15 cellular contexts compared by ENCODE assay signal in the genomic region with DNA sequence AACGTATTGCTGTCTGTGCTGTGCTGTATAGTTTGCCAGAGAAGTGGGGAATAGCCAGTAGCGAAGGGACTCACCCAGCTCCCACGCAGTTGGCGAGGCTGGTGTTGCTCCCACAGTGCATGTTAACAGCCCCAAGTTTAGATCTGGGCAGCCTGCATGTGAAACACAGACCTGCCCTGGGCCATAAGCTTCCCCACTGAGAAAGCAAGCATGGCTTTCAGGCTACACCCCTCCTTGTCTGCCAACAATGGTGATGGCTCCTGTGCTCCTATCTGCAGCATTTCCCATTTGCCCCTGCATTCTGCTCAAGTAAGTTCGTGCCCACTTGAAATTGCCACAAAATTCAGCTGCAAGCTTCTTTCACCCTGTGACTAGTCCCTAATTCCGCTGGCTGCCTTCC. TPM values are rescaled to one million over a fixed set of nuclear protein-coding genes. Genes with fewer than 3 reads are reported as not detected.
DNase-seq lines count a peak whose midpoint lies in the region; ATAC-seq and TF ChIP-seq lines count a peak whose summit lies in the region.
"Had no signal": no experiment of that assay in that cellular context is flagged by ENCODE, and none has a peak within 500 bp of the region (broad histone marks: within the 10 kb centered on the region; RNA-seq: fewer than 3 reads in every experiment).

No MANE protein-coding gene starts in this region.

- no peak overlapping the region for H2BK20ac ChIP-seq in H9 (ENCODE audit: low read depth, low read length, poor library complexity, severe bottlenecking)

- no peaks in the 10 kb centered on the region for H3K79me2 ChIP-seq in H9 (ENCODE audit: insufficient read depth, low read length)

- H4K8ac ChIP-seq in H9 (replicated peaks; ENCODE audit: insufficient read length, low read depth, low read length) = no peak overlapping the region

- H3K36me3 Mint-ChIP-seq in H9 (ENCODE audit: insufficient read depth in 1 of 3, low read depth in 3 of 3) (peaks cover 7% of the 10 kb centered on the region in 3 experiments; a peak in 5 of 7 replicates), nephron progenitor cell (ENCODE audit: low read depth) (peaks cover 83% of the 10 kb centered on the region)

- peaks cover 14% of the 10 kb centered on the region in 2 experiments for H3K4me1 Mint-ChIP-seq in H9
- H3K4me1 Mint-ChIP-seq in nephron progenitor cell = no peaks in the 10 kb centered on the region
- H3K4me1 Mint-ChIP-seq: CD14-positive monocyte had no signal

- no peak overlapping the region for H2BK12ac ChIP-seq in H9 (ENCODE audit: insufficient read length, low read depth, low read length)

- H3K27me3 Mint-ChIP-seq in H9 (ENCODE audit: low read depth) (no peaks in the 10 kb centered on the region), nephron progenitor cell (ENCODE audit: low read depth, poor library complexity) (no peaks in the 10 kb centered on the region)
- H3K27me3 Mint-ChIP-seq: CD8-positive, alpha-beta memory T cell had no signal

- H4K20me1 ChIP-seq in BLaER1 (0 out of 2 replicates have a peak, but pooled peaks cover 12% of the 10 kb centered on the region), H9 (ENCODE audit: control insufficient read depth, insufficient read depth, insufficient read length) (no peaks in the 10 kb centered on the region)

- DNase-seq in H9 (peak; percentile 22), nephron progenitor cell (no peak), upper lobe of right lung (peak; percentile 17), cerebellar nuclear complex (lab: John Stamatoyannopoulos, UW) (no peak), KG1 (lab: John Stamatoyannopoulos, UW) (no peak), medulla oblongata (ENCODE audit: extremely low spot score) (no peak)
- DNase-seq: Caco-2; CD8-positive, alpha-beta memory T cell; DND-41; GF-D8 had no signal

- no peak overlapping the region for H3K18ac ChIP-seq in H9 (ENCODE audit: insufficient read length, low read depth, low read length)

- H2BK15ac ChIP-seq in H9 (ENCODE audit: low read depth, low read length) = no peak overlapping the region

- peaks cover 28% of the 10 kb centered on the region for H3K4me1 ChIP-seq in BLaER1
- no peaks in the 10 kb centered on the region for H3K4me1 ChIP-seq in H9 (ENCODE audit: insufficient read depth, low read length)
- no peaks in the 10 kb centered on the region for H3K4me1 ChIP-seq in upper lobe of right lung
- H3K4me1 ChIP-seq: A549, BE2C had no signal

- ATAC-seq in upper lobe of right lung = no peak
- ATAC-seq: A549, HepG2 had no signal

- H3K9me3 Mint-ChIP-seq in H9 (peaks cover 2 to 4% of the 10 kb centered on the region in 2 experiments; a peak in 2 of 5 replicates), nephron progenitor cell (peaks cover 5% of the 10 kb centered on the region)

- no peaks in the 10 kb centered on the region for H3K79me1 ChIP-seq in H9 (ENCODE audit: insufficient read depth, low read depth, low read length, poor library complexity, severe bottlenecking)

- WGBS in H9 (ENCODE audit: extremely low coverage, insufficient read length, low lambda C conversion rate) = no CpG with 5 or more reads among the region's 6 CpGs

- H3K9ac ChIP-seq in BLaER1 (no peak overlapping the region), H9 (ENCODE audit: extremely low read depth, insufficient read length, low read length) (no peak overlapping the region)

- H3K27me3 ChIP-seq in BLaER1 (no peaks in the 10 kb centered on the region), H9 (ENCODE audit: insufficient read depth, low read length) (no peaks in the 10 kb centered on the region), upper lobe of right lung (no peaks in the 10 kb centered on the region)
- H3K27me3 ChIP-seq: BE2C had no signal

- no peak overlapping the region for H3K56ac ChIP-seq in H9 (ENCODE audit: insufficient read length, low read depth, low read length)

- H3T11ph ChIP-seq in H9 (ENCODE audit: low read length) = no peak overlapping the region

- no peak overlapping the region for H3K23ac ChIP-seq in H9 (ENCODE audit: insufficient read length, low read depth, low read length)

- H3K4me3 ChIP-seq in BLaER1 (no peak overlapping the region), upper lobe of right lung (no peak overlapping the region)
- H3K4me3 ChIP-seq: A549 had no signal

- H3K27ac Mint-ChIP-seq in H9 (peak overlapping the region in 2 of 3 experiments; percentile 39 to 55; a peak in 2 of 7 replicates), nephron progenitor cell (peak overlapping the region; percentile 70)

- no peak overlapping the region for H2BK5ac ChIP-seq in H9 (ENCODE audit: insufficient read length, low read length)

- intact Hi-C loops in upper lobe of right lung (cut with DNase I) = no loop called here

- H3K4me3 Mint-ChIP-seq in H9 (no peak overlapping the region), nephron progenitor cell (no peak overlapping the region)
- H3K4me3 Mint-ChIP-seq: CD14-positive monocyte; CD8-positive, alpha-beta memory T cell had no signal

- H3K23me2 ChIP-seq in H9 (ENCODE audit: insufficient read length, low read depth, low read length, poor library complexity, severe bottlenecking) = no peaks in the 10 kb centered on the region

- H2AK5ac ChIP-seq in H9 (ENCODE audit: insufficient read length, low read length) = no peak overlapping the region

- no peak overlapping the region for H2AFZ ChIP-seq in H9 (ENCODE audit: low read length)

- no peak overlapping the region for H2BK120ac ChIP-seq in H9 (ENCODE audit: low read depth, low read length, poor library complexity, severe bottlenecking)

- no peak for TF ChIP-seq CTCF in H9 (conservative IDR thresholded peaks at IDR 0.05)
- TF ChIP-seq CTCF in nephron progenitor cell (IDR thresholded peaks at IDR 0.05) = no peak
- TF ChIP-seq CTCF in upper lobe of right lung (IDR thresholded peaks at IDR 0.05) = no peak

- H4K91ac ChIP-seq in H9 (ENCODE audit: insufficient read length, low read depth, low read length) = no peak overlapping the region

- H3K36me3 ChIP-seq in BLaER1 (peaks cover 82% of the 10 kb centered on the region), upper lobe of right lung (no peaks in the 10 kb centered on the region)

- H3K9me3 ChIP-seq in BLaER1 = peaks cover 18% of the 10 kb centered on the region
- no peaks in the 10 kb centered on the region for H3K9me3 ChIP-seq in H9 (ENCODE audit: control insufficient read depth, low read depth, low read length)
- H3K9me3 ChIP-seq in upper lobe of right lung = no peaks in the 10 kb centered on the region
- H3K9me3 ChIP-seq: A549, BE2C, Caco-2 had no signal

- H3K4me2 ChIP-seq in BLaER1 (peak overlapping the region; percentile 37), H9 (ENCODE audit: insufficient read depth, insufficient read length, low read length) (no peak overlapping the region)
- H3K4me2 ChIP-seq: A549 had no signal

- peak overlapping the region; percentile 65; the same call in 1 of the 2 replicates for H3K14ac ChIP-seq in H9 (ENCODE audit: insufficient read depth, low read length)

- H3K4ac ChIP-seq in H9 (ENCODE audit: low read depth, low read length) = no peak overlapping the region

- no peak overlapping the region for H3K27ac ChIP-seq in BLaER1
- no peak overlapping the region for H3K27ac ChIP-seq in H9 (ENCODE audit: insufficient read length, low read depth, low read length)
- H3K27ac ChIP-seq in upper lobe of right lung = no peak overlapping the region
- H3K27ac ChIP-seq: A549 had no signal

- no peak overlapping the region for H4K5ac ChIP-seq in H9 (ENCODE audit: insufficient read length, low read depth, low read length)

RNA-seq across cellular contexts. Expression of a gene that starts 57.5 kb away (rescaled TPM):
- 7.2 and 7.3 TPM in 2 replicates for total RNA-seq in H9 (2021)
- total RNA-seq in upper lobe of right lung = 5.7 TPM

RNA-seq across cellular contexts. Expression of a gene that starts 58.8 kb away (rescaled TPM):
- 37.3 and 42.0 TPM in 2 replicates for total RNA-seq in H9 (2021)
- 23.7 TPM for total RNA-seq in upper lobe of right lung

Comparison
In these comparisons a context has a peak if more than half of its experiments do, and no peak if none do; other contexts are left out.
1. DNase-seq: peak in H9 (single experiment) and upper lobe of right lung (single experiment); none in nephron progenitor cell (single experiment), cerebellar nuclear complex (0 of 2), KG1 (single experiment) and medulla oblongata (single experiment).